8 cellular contexts compared by ENCODE assay signal in the genomic region with DNA sequence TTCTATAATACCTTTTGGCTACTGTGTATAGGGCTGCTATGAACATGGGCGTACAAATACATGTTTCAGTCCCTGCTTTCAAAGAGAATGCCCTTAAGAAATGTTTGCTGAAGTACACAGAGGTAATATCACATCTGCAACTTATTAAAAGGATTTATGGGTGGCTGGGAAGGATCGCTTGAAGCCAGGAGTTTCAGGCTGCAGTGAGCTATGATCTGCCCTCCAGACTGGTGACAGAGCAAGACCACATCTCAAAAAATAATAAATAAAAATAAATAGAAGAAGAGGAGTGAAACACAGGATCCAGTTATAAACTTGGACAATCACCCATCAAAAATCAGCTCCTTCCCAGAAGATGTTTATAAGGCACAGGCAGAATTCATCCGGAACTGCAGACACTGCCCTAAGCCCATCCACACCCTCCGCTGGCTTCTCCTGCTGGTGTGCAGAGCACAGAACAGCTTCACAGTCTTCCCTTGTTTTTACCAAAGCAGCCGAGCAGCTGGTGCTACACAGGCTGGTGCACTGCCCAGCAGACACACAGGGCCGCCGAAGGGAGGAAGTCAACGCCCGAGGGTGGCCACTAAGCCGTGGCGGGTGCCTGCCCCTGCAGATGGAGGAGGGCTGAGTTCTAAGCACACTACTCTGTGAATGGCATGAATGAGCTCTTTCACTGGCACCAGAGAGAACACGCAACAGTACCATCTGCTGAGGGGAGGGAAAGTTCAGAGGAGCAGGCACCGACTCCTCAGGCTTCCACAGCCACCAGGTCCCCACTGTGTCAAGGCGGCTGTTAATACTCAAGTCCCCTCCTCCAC. TPM values are rescaled to one million over a fixed set of nuclear protein-coding genes. Genes with fewer than 3 reads are reported as not detected.
DNase-seq lines count a peak whose midpoint lies in the region; ATAC-seq and TF ChIP-seq lines count a peak whose summit lies in the region.

No MANE protein-coding gene starts in this region.

- no peaks in the 10 kb centered on the region for H4K20me1 ChIP-seq in OCI-LY1 (ENCODE audit: insufficient read depth, low read length)

- DNase-seq in NCI-H2227 (lab: John Stamatoyannopoulos, UW; ENCODE audit: unreplicated experiment) = peak; percentile 14
- DNase-seq in NCI-H2227 treated with DMSO at 0.1 percent for 48 hours (lab: John Stamatoyannopoulos, UW) = no peak
- DNase-seq in dorsolateral prefrontal cortex = peak; percentile 76 to 94 (median 90)
- DNase-seq in natural killer cell = no peak
- no peak for DNase-seq in SKM-1 treated with dmso at 0.1 percent for 144 hours (lab: John Stamatoyannopoulos, UW; ENCODE audit: unreplicated experiment)
- DNase-seq in NCI-H187 treated with DMSO at 0.1 percent for 48 hours (lab: John Stamatoyannopoulos, UW) = no peak

- peak; percentile 61 to 65 (median 62) for ATAC-seq in natural killer cell
- no peak for ATAC-seq in GM18511 (IDR thresholded peaks at IDR 0.05; ENCODE audit: unreplicated experiment)

- no peaks in the 10 kb centered on the region for H3F3A ChIP-seq in OCI-LY1 (ENCODE audit: insufficient read depth, low read length)

- H3K27ac ChIP-seq in OCI-LY1 (ENCODE audit: low read depth, low read length, poor library complexity, severe bottlenecking) (peak overlapping the region; percentile 88), dorsolateral prefrontal cortex (peak overlapping the region in 53 of 59 donors; percentile 4 to 80 (median 53))

- no peaks in the 10 kb centered on the region for H3K9me2 ChIP-seq in OCI-LY1 (ENCODE audit: low read depth, low read length)

- no peaks in the 10 kb centered on the region for H3K27me3 ChIP-seq in OCI-LY1 (ENCODE audit: insufficient read depth, low read length)
- H3K27me3 ChIP-seq in dorsolateral prefrontal cortex = no peaks in the 10 kb centered on the region

- H2AFZ ChIP-seq in OCI-LY1 (ENCODE audit: low read length) = no peak overlapping the region

- peak overlapping the region; percentile 70 for H3K4me3 Mint-ChIP-seq in natural killer cell

- H3K27ac Mint-ChIP-seq in natural killer cell = peak overlapping the region; percentile 67 to 82

- intact Hi-C loops in dorsolateral prefrontal cortex (cut with DNase I) = loop anchor here (1.0 to 2.0 kb wide), 2 partner anchors 22 to 42 kb away; no protein-coding TSS in a partner anchor
- intact Hi-C loops in natural killer cell (cut with micrococcal nuclease) = loop anchor here (2.0 kb wide), 1 partner anchor 14 kb away; no protein-coding TSS in a partner anchor

- H3K4me3 ChIP-seq in OCI-LY1 (ENCODE audit: low read depth, low read length, poor library complexity, severe bottlenecking) = peak overlapping the region; percentile 16
- peak overlapping the region in 38 of 59 donors; percentile 1 to 48 (median 21) for H3K4me3 ChIP-seq in dorsolateral prefrontal cortex

- TF ChIP-seq CTCF in OCI-LY1 (IDR thresholded peaks at IDR 0.05; ENCODE audit: low read length) = no peak
- TF ChIP-seq CTCF in dorsolateral prefrontal cortex (IDR thresholded peaks at IDR 0.05 in 54 of 56, conservative IDR thresholded peaks at IDR 0.05 in 2 of 56; ENCODE audit: low read depth in 1 of 56, partially characterized antibody in 56 of 56) = peak in 35 of 56 donors; percentile 7 to 55 (median 32)
- TF ChIP-seq CTCF in natural killer cell (IDR thresholded peaks at IDR 0.05) = no peak

- H3K4me2 ChIP-seq in OCI-LY1 (ENCODE audit: low read length) = peak overlapping the region; percentile 44

- no peaks in the 10 kb centered on the region for H3K9me3 ChIP-seq in OCI-LY1 (ENCODE audit: low read length)

- H3K9ac ChIP-seq in OCI-LY1 (ENCODE audit: low read length) = peak overlapping the region; percentile 41; the same call in 1 of the 2 replicates

- no peaks in the 10 kb centered on the region for H3K36me3 Mint-ChIP-seq in natural killer cell

- H3K79me2 ChIP-seq in OCI-LY1 (ENCODE audit: insufficient read depth, low read length) = peaks cover 93% of the 10 kb centered on the region

- no peaks in the 10 kb centered on the region for H3K9me3 Mint-ChIP-seq in natural killer cell

- H3K36me3 ChIP-seq in OCI-LY1 (ENCODE audit: insufficient read depth, low read length) = no peaks in the 10 kb centered on the region

- H3K4me1 Mint-ChIP-seq in natural killer cell = peaks cover 87 to 95% of the 10 kb centered on the region in 2 donors

- no peaks in the 10 kb centered on the region for H3K27me3 Mint-ChIP-seq in natural killer cell (ENCODE audit: low read depth in 2 of 2)

- H3K4me1 ChIP-seq in OCI-LY1 (ENCODE audit: insufficient read depth, low read length, severe bottlenecking) = peaks cover 99% of the 10 kb centered on the region

RNA-seq across cellular contexts. Expression of a gene that starts 44.0 kb away (rescaled TPM):
- total RNA-seq in dorsolateral prefrontal cortex (100 to 1,000 TPM in 99 of 120 experiments, 10 to 100 TPM in 21; 84.8 to 154 (median 112) TPM), natural killer cell (100 to 1,000 TPM in 1 of 3 donors, 10 to 100 TPM in 2; 91.9 to 116 (median 98.3) TPM)

RNA-seq across cellular contexts. Expression of a gene that starts 56.1 kb away (rescaled TPM):
- total RNA-seq in dorsolateral prefrontal cortex (1 to 10 TPM in 1 of 120 experiments, under 1 TPM in 39, not detected in 80; 0.20 to 1.3 (median 0.42) TPM), natural killer cell (not detected)

Comparison
In these comparisons a context has a peak if more than half of its experiments do, and no peak if none do; other contexts are left out.
1. DNase-seq: peak in NCI-H2227 (single experiment) and dorsolateral prefrontal cortex (10 of 10); none in NCI-H2227 treated with DMSO at 0.1 percent for 48 hours (single experiment), natural killer cell (single experiment), SKM-1 treated with dmso at 0.1 percent for 144 hours (single experiment) and NCI-H187 treated with DMSO at 0.1 percent for 48 hours (single experiment).
2. CTCF ChIP-seq: peak in dorsolateral prefrontal cortex (35 of 56); none in OCI-LY1 (single experiment) and natural killer cell (single experiment).